Comparison of ENCODE assay signal across 14 cellular contexts in genomic region chr5:113082547-113082905, GRCh38.
"Had no signal": no experiment of that assay in that cellular context is flagged by ENCODE, and none has a peak within 500 bp of the region (broad histone marks: within the 10 kb centered on the region; RNA-seq: fewer than 3 reads in every experiment).

No MANE protein-coding gene starts in this region.

- DNase-seq: activated CD4-positive, alpha-beta memory T cell treated with anti-CD3 and anti-CD28 coated beads for 36 hours; activated CD4-positive, alpha-beta T cell treated with anti-CD3 and anti-CD28 coated beads for 1 hour; activated CD8-positive, alpha-beta memory T cell treated with anti-CD3 and anti-CD28 coated beads, Interleukin-2, amount 10 ng/mL, durations not matched to agents 7 days and 5 days; activated naive CD4-positive, alpha-beta T cell treated with anti-CD3 and anti-CD28 coated beads, Interleukin-2, amount 50 U/mL, for 16 hours; activated T-cell treated with anti-CD3 and anti-CD28 coated beads, Interleukin-2, amount 50 U/mL, for 1 hour; posterior cingulate gyrus; upper lobe of left lung had no signal

- H3K9me3 Mint-ChIP-seq: stimulated activated naive CD8-positive, alpha-beta T cell treated with anti-CD3 and anti-CD28 coated beads, Interleukin-15, Interleukin-2, amounts not matched to agents 100 ng/mL and 50 ng/mL, for 24 hours had no signal

- ATAC-seq: activated CD8-positive, alpha-beta memory T cell treated with anti-CD3 and anti-CD28 coated beads, Interleukin-2, amount 10 ng/mL, durations not matched to agents 7 days and 5 days had no signal

- H3K4me3 ChIP-seq: esophagus muscularis mucosa, right atrium auricular region, upper lobe of left lung had no signal

- H3K27ac Mint-ChIP-seq: activated CD4-positive, alpha-beta memory T cell treated with anti-CD3 and anti-CD28 coated beads for 36 hours; activated CD8-positive, alpha-beta memory T cell treated with anti-CD3 and anti-CD28 coated beads, Interleukin-2, amount 10 ng/mL, durations not matched to agents 7 days and 5 days; activated T-helper 2 cell treated with anti-CD3 and anti-CD28 coated beads, Interferon-gamma antibody, Interleukin-2, Interleukin-4, amounts not matched to agents 10 μg/mL and 5 μg/mL and 100 μg/mL, durations not matched to agents 14 hours and 24 hours and 36 hours; mesothelial cell of epicardium; stimulated activated naive CD8-positive, alpha-beta T cell treated with anti-CD3 and anti-CD28 coated beads, Interleukin-15, Interleukin-2, amounts not matched to agents 100 ng/mL and 50 ng/mL, for 24 hours had no signal

- H3K9me3 ChIP-seq: esophagus muscularis mucosa, right atrium auricular region, upper lobe of left lung had no signal

- H3K4me1 ChIP-seq: upper lobe of left lung had no signal

- FAIRE-seq: colon, endometrium had no signal

- H3K27me3 Mint-ChIP-seq: activated CD4-positive, alpha-beta memory T cell treated with anti-CD3 and anti-CD28 coated beads for 36 hours; activated CD8-positive, alpha-beta memory T cell treated with anti-CD3 and anti-CD28 coated beads, Interleukin-2, amount 10 ng/mL, durations not matched to agents 7 days and 5 days; stimulated activated naive CD8-positive, alpha-beta T cell treated with anti-CD3 and anti-CD28 coated beads, Interleukin-15, Interleukin-2, amounts not matched to agents 100 ng/mL and 50 ng/mL, for 24 hours had no signal

- H3K4me1 Mint-ChIP-seq: activated CD8-positive, alpha-beta memory T cell treated with anti-CD3 and anti-CD28 coated beads, Interleukin-2, amount 10 ng/mL, durations not matched to agents 7 days and 5 days had no signal

- H3K27me3 ChIP-seq: esophagus muscularis mucosa, right atrium auricular region, upper lobe of left lung had no signal

- H3K4me3 Mint-ChIP-seq: activated CD4-positive, alpha-beta memory T cell treated with anti-CD3 and anti-CD28 coated beads for 36 hours; activated CD8-positive, alpha-beta memory T cell treated with anti-CD3 and anti-CD28 coated beads, Interleukin-2, amount 10 ng/mL, durations not matched to agents 7 days and 5 days; mesothelial cell of epicardium; stimulated activated naive CD8-positive, alpha-beta T cell treated with anti-CD3 and anti-CD28 coated beads, Interleukin-15, Interleukin-2, amounts not matched to agents 100 ng/mL and 50 ng/mL, for 24 hours had no signal

- H3K27ac ChIP-seq: esophagus muscularis mucosa, right atrium auricular region, upper lobe of left lung had no signal
